ENCODE assay signal across 8 cellular contexts in genomic region chr19:44747739-44748425, GRCh38. TPM values are rescaled to one million over a fixed set of nuclear protein-coding genes. Genes with fewer than 3 reads are reported as not detected.
A peak's percentile ranks its signal among the peaks of the same experiment; 100 is the strongest.
DNase-seq lines count a peak whose midpoint lies in the region; ATAC-seq and TF ChIP-seq lines count a peak whose summit lies in the region.

No MANE protein-coding gene starts in this region.

- H3K27ac Mint-ChIP-seq in activated CD8-positive, alpha-beta T cell treated with anti-CD3 and anti-CD28 coated beads for 36 hours: peak overlapping the region; percentile 90

- peak overlapping the region; percentile 96 for H3K27ac ChIP-seq in C4-2B
- peak overlapping the region; percentile 89 to 96 (median 94) for H3K27ac ChIP-seq in esophagus muscularis mucosa (replicated peaks in 1 of 4)
- peak overlapping the region; percentile 99 for H3K27ac ChIP-seq in muscle layer of duodenum (ENCODE audit: low read length)

- intact Hi-C loops in activated CD8-positive, alpha-beta T cell treated with anti-CD3 and anti-CD28 coated beads for 36 hours (cut with micrococcal nuclease): no loop called here
- intact Hi-C loops in esophagus muscularis mucosa (cut with DNase I): no loop called here

- peaks cover 48% of the 10 kb centered on the region for H3K4me1 Mint-ChIP-seq in activated CD8-positive, alpha-beta T cell treated with anti-CD3 and anti-CD28 coated beads for 36 hours (ENCODE audit: low read depth)

- H3K9me3 Mint-ChIP-seq in activated CD8-positive, alpha-beta T cell treated with anti-CD3 and anti-CD28 coated beads for 36 hours: no peaks in the 10 kb centered on the region

- CTCF ChIA-PET in activated CD8-positive, alpha-beta T cell treated with anti-CD3 and anti-CD28 coated beads for 36 hours (lab: Charles Lee): no interaction called here

- H3K4me3 ChIP-seq in esophagus muscularis mucosa: peak overlapping the region; percentile 75 to 84 (median 80)
- peak overlapping the region; percentile 66 to 87 for H3K4me3 ChIP-seq in muscle layer of duodenum (ENCODE audit: low read depth in 1 of 2, low read length in 2 of 2)

- DNase-seq in NCI-H146 (lab: John Stamatoyannopoulos, UW) (peak; percentile 43), esophagus muscularis mucosa (ENCODE audit: extremely low spot score) (no peak), ureter (ENCODE audit: low spot score) (peak; percentile 73)
- DNase-seq in activated CD8-positive, alpha-beta T cell treated with anti-CD3 and anti-CD28 coated beads for 36 hours: peak; percentile 71

- no peak for TF ChIP-seq POLR2A in esophagus muscularis mucosa (IDR thresholded peaks at IDR 0.05; ENCODE audit: low read depth)

- H3K4me3 Mint-ChIP-seq in activated CD8-positive, alpha-beta T cell treated with anti-CD3 and anti-CD28 coated beads for 36 hours: peak overlapping the region; percentile 81

- H3K9me3 ChIP-seq in esophagus muscularis mucosa (no peaks in the 10 kb centered on the region), muscle layer of duodenum (ENCODE audit: control insufficient read depth in 1 of 2, low read length in 2 of 2) (no peaks in the 10 kb centered on the region)

- H3K4me1 ChIP-seq in esophagus muscularis mucosa (peaks cover 61 to 94% (median 90%) of the 10 kb centered on the region in 4 donors), muscle layer of duodenum (ENCODE audit: control insufficient read depth in 1 of 2, insufficient read depth in 2 of 2, low read length in 2 of 2) (peaks cover 23 to 37% of the 10 kb centered on the region in 2 donors)

- peaks cover 33% of the 10 kb centered on the region for H3K36me3 Mint-ChIP-seq in activated CD8-positive, alpha-beta T cell treated with anti-CD3 and anti-CD28 coated beads for 36 hours (ENCODE audit: low read depth)

- POLR2A ChIA-PET in activated CD8-positive, alpha-beta T cell treated with anti-CD3 and anti-CD28 coated beads for 36 hours (lab: Charles Lee): no interaction called here

- H3K27me3 Mint-ChIP-seq in activated CD8-positive, alpha-beta T cell treated with anti-CD3 and anti-CD28 coated beads for 36 hours: no peaks in the 10 kb centered on the region

- H3K36me3 ChIP-seq in esophagus muscularis mucosa: peaks cover 0 to 31% (median 19%) of the 10 kb centered on the region in 4 donors
- peaks cover 8 to 20% of the 10 kb centered on the region in 2 donors for H3K36me3 ChIP-seq in muscle layer of duodenum (ENCODE audit: control insufficient read depth in 1 of 2, insufficient read depth in 2 of 2, low read length in 2 of 2)

- 0% methylated on average over 24 of the region's 26 CpGs for WGBS in esophagus muscularis mucosa

- no peak for TF ChIP-seq EP300 in esophagus muscularis mucosa (IDR thresholded peaks at IDR 0.05)

- TF ChIP-seq CTCF in C4-2B (conservative IDR thresholded peaks at IDR 0.05): no peak
- no peak for TF ChIP-seq CTCF in activated CD8-positive, alpha-beta T cell treated with anti-CD3 and anti-CD28 coated beads for 36 hours (IDR thresholded peaks at IDR 0.05)
- no peak for TF ChIP-seq CTCF in esophagus muscularis mucosa (IDR thresholded peaks at IDR 0.05)

- ATAC-seq in GM21529 (IDR thresholded peaks at IDR 0.05; ENCODE audit: unreplicated experiment) (peak; percentile 4), HG02884 (IDR thresholded peaks at IDR 0.05; ENCODE audit: unreplicated experiment) (no peak)
- ATAC-seq in activated CD8-positive, alpha-beta T cell treated with anti-CD3 and anti-CD28 coated beads for 36 hours: peak; percentile 45

- H3K27me3 ChIP-seq in esophagus muscularis mucosa (no peaks in the 10 kb centered on the region), muscle layer of duodenum (ENCODE audit: low read depth, low read length) (no peaks in the 10 kb centered on the region)

RNA-seq across cellular contexts. Expression of gene BCL3, which starts 0.6 kb away (rescaled TPM):
- total RNA-seq in activated CD8-positive, alpha-beta T cell treated with anti-CD3 and anti-CD28 coated beads for 36 hours: 10 to 100 TPM; 22.8 to 27.7 TPM
- 100 to 1,000 TPM in 1 of 4 donors, 10 to 100 TPM in 2, 1 to 10 TPM in 1; 10.0 to 147 (median 20.2) TPM for total RNA-seq in esophagus muscularis mucosa
- 68.4 TPM for total RNA-seq in ureter

RNA-seq across cellular contexts. Expression of gene CBLC, which starts 29.8 kb away (rescaled TPM):
- not detected for total RNA-seq in activated CD8-positive, alpha-beta T cell treated with anti-CD3 and anti-CD28 coated beads for 36 hours
- total RNA-seq in esophagus muscularis mucosa (under 1 TPM in 2 of 4 donors, not detected in 2; 0.34 to 0.50 TPM), ureter (49.5 TPM)

RNA-seq across cellular contexts. Expression of gene CEACAM16, which starts 48.9 kb away (rescaled TPM):
- not detected for total RNA-seq in activated CD8-positive, alpha-beta T cell treated with anti-CD3 and anti-CD28 coated beads for 36 hours
- total RNA-seq in esophagus muscularis mucosa: not detected
- not detected for total RNA-seq in ureter

Comparison
In these comparisons a context has a peak if more than half of its experiments do, and no peak if none do; other contexts are left out.
1. RNA of gene CBLC, which starts 29.8 kb away (total RNA-seq): 49.5 TPM in ureter (single experiment); 0.34 to 0.50 TPM in esophagus muscularis mucosa and not detected in activated CD8-positive, alpha-beta T cell treated with anti-CD3 and anti-CD28 coated beads for 36 hours; every median in the first group is over 10 times any median in the second.
2. Peak in every context shown above with its lines, with median percentiles within 50 percentile points of each other: H3K27ac ChIP-seq.